Comparison of ENCODE assay signal across 31 cellular contexts in genomic region chr11:123754101-123754568, GRCh38. TPM values are rescaled to one million over a fixed set of nuclear protein-coding genes. Genes with fewer than 3 reads are reported as not detected.
"Had no signal": no experiment of that assay in that cellular context is flagged by ENCODE, and none has a peak within 500 bp of the region (broad histone marks: within the 10 kb centered on the region; RNA-seq: fewer than 3 reads in every experiment).

TSS of gene OR6X1 (minus strand) at chr11:123754518. CDS start at chr11:123754518, 0 bp downstream.

- DNase-seq: activated CD4-positive, CD25-positive, alpha-beta regulatory T cell treated with anti-CD3 and anti-CD28 coated beads, Interleukin-2, amount 50 U/mL, for 72 hours; activated CD8-positive, alpha-beta memory T cell treated with anti-CD3 and anti-CD28 coated beads, Interleukin-2, amount 50 U/mL, for 4 hours; activated effector memory CD4-positive, alpha-beta T cell treated with anti-CD3 and anti-CD28 coated beads, Interleukin-2, amount 50 U/mL, for 16 hours; activated naive CD4-positive, alpha-beta T cell treated with anti-CD3 and anti-CD28 coated beads for 36 hours; activated naive CD8-positive, alpha-beta T cell treated with anti-CD3 and anti-CD28 coated beads for 36 hours; activated T-cell treated with anti-CD3 and anti-CD28 coated beads, Interleukin-2, amount 50 U/mL, for 1 hour; aorta; caudate nucleus; colonic mucosa; IMR-90; Kasumi-1; KBM-7; NCI-H1092; NCI-H1417; NCI-H1930; NCI-H2171; NCI-H2227 treated with DMSO at 0.1 percent for 48 hours; NCI-H526; Peyer's patch; SHP77; SW 1271; T-helper 9 cell had no signal

- H3K36me3 Mint-ChIP-seq: activated naive CD8-positive, alpha-beta T cell treated with anti-CD3 and anti-CD28 coated beads for 36 hours had no signal

- H3K9me3 Mint-ChIP-seq: activated naive CD4-positive, alpha-beta T cell treated with anti-CD3 and anti-CD28 coated beads for 36 hours; activated naive CD8-positive, alpha-beta T cell treated with anti-CD3 and anti-CD28 coated beads for 36 hours had no signal

- H3K27ac Mint-ChIP-seq: activated naive CD4-positive, alpha-beta T cell treated with anti-CD3 and anti-CD28 coated beads for 36 hours; activated naive CD8-positive, alpha-beta T cell treated with anti-CD3 and anti-CD28 coated beads for 36 hours; WTC11 had no signal

- H3K4me3 Mint-ChIP-seq: activated naive CD4-positive, alpha-beta T cell treated with anti-CD3 and anti-CD28 coated beads for 36 hours; activated naive CD8-positive, alpha-beta T cell treated with anti-CD3 and anti-CD28 coated beads for 36 hours; WTC11 had no signal

- H3K4me1 Mint-ChIP-seq: activated naive CD8-positive, alpha-beta T cell treated with anti-CD3 and anti-CD28 coated beads for 36 hours had no signal

- ATAC-seq: SK-N-SH treated with all-trans-retinoic acid at 6 μM for 48 hours, WTC11 had no signal

RNA-seq across cellular contexts. Expression of gene OR6X1, which starts in this region (rescaled TPM):
- total RNA-seq: activated CD8-positive, alpha-beta memory T cell treated with anti-CD3 and anti-CD28 coated beads for 36 hours; activated naive CD4-positive, alpha-beta T cell treated with anti-CD3 and anti-CD28 coated beads for 36 hours; activated naive CD8-positive, alpha-beta T cell treated with anti-CD3 and anti-CD28 coated beads for 36 hours; aorta; breast epithelium; cerebellum; colonic mucosa; IMR-90; M059J; NCI-H460; Peyer's patch; SJSA1; T-helper 1 cell treated with Interleukin-12 subunit alpha and Interleukin-12 subunit beta and Interleukin-4 antibody, amounts not matched to agents 30 ng/mL and 1 ng/mL, for 36 hours; WTC11 had no signal
